ENCODE assay signal across 18 cellular contexts in genomic region chr19:35202722-35203674, GRCh38. TPM values are rescaled to one million over a fixed set of nuclear protein-coding genes. Genes with fewer than 3 reads are reported as not detected.
A peak's percentile ranks its signal among the peaks of the same experiment; 100 is the strongest.
DNase-seq lines count a peak whose midpoint lies in the region; ATAC-seq, FAIRE-seq and TF ChIP-seq lines count a peak whose summit lies in the region.
"Had no signal": no experiment of that assay in that cellular context is flagged by ENCODE, and none has a peak within 500 bp of the region (broad histone marks: within the 10 kb centered on the region; RNA-seq: fewer than 3 reads in every experiment).

No MANE protein-coding gene starts in this region.

- CTCF ChIA-PET in CD8-positive, alpha-beta T cell (lab: Charles Lee), result interaction anchor here (0.6 to 1.2 kb wide), 4 partner anchors 37 to 159 kb away, joined by 3 to 5 read pairs (median 4); no protein-coding TSS in a partner anchor
- CTCF ChIA-PET in K562 (lab: Yijun Ruan, JAX; ENCODE audit: low intra/inter-chr PET ratio), result no interaction called here
- CTCF ChIA-PET in naive thymus-derived CD4-positive, alpha-beta T cell (lab: Charles Lee), result interaction anchor here (0.5 to 2.0 kb wide), 4 partner anchors 12 to 549 kb away, joined by 4 to 11 read pairs (median 8); partner anchors contain the start of gene FXYD5

- H3K4me2 ChIP-seq in H9 (ENCODE audit: insufficient read depth, insufficient read length, low read length) (peak overlapping the region; percentile 40), K562 (ENCODE audit: insufficient read depth, low read length) (no peak overlapping the region)
- H3K4me2 ChIP-seq: KMS-11 had no signal

- peaks cover under 1% of the 10 kb centered on the region for H3K36me3 Mint-ChIP-seq in CD8-positive, alpha-beta T cell
- H3K36me3 Mint-ChIP-seq in H9 (ENCODE audit: insufficient read depth in 1 of 3, low read depth in 3 of 3), result no peaks in the 10 kb centered on the region; a peak in 1 of 7 replicates
- peaks cover 0 to 9% (median 0%) of the 10 kb centered on the region in 5 donors for H3K36me3 Mint-ChIP-seq in naive thymus-derived CD4-positive, alpha-beta T cell

- WGBS in H9 (ENCODE audit: extremely low coverage, insufficient read length, low lambda C conversion rate), result no CpG with 5 or more reads among the region's 4 CpGs
- 45% methylated on average over 4 of the region's 4 CpGs for WGBS in K562 (ENCODE audit: insufficient coverage, low coverage, missing lambda C conversion rate)

- H3K79me1 ChIP-seq in H9 (ENCODE audit: insufficient read depth, low read depth, low read length, poor library complexity, severe bottlenecking), result no peaks in the 10 kb centered on the region

- in situ Hi-C loops in K562 (cut with MboI), result no loop called here

- no peaks in the 10 kb centered on the region for H3K36me3 ChIP-seq in CD8-positive, alpha-beta T cell (ENCODE audit: insufficient read depth, low read length)
- H3K36me3 ChIP-seq in K562 (ENCODE audit: control insufficient read depth, insufficient read depth, low read length), result no peaks in the 10 kb centered on the region
- no peaks in the 10 kb centered on the region for H3K36me3 ChIP-seq in naive thymus-derived CD4-positive, alpha-beta T cell (ENCODE audit: control insufficient read depth in 2 of 3, insufficient read depth in 3 of 3, low read length in 3 of 3)

- H2BK12ac ChIP-seq in H9 (ENCODE audit: insufficient read length, low read depth, low read length), result no peak overlapping the region

- no peak overlapping the region for H3K9ac ChIP-seq in H9 (ENCODE audit: extremely low read depth, insufficient read length, low read length)
- no peak overlapping the region for H3K9ac ChIP-seq in K562 (ENCODE audit: insufficient read depth in 1 of 2, low read depth in 2 of 2, low read length in 2 of 2)
- H3K9ac ChIP-seq: KMS-11 had no signal

- H3K4me3 ChIP-seq in CD8-positive, alpha-beta T cell (ENCODE audit: low read depth, low read length), result no peak overlapping the region
- no peak overlapping the region for H3K4me3 ChIP-seq in K562
- H3K4me3 ChIP-seq in naive thymus-derived CD4-positive, alpha-beta T cell (ENCODE audit: low read length), result no peak overlapping the region
- H3K4me3 ChIP-seq: testis had no signal

- no peak overlapping the region for H2BK20ac ChIP-seq in H9 (ENCODE audit: low read depth, low read length, poor library complexity, severe bottlenecking)

- intact Hi-C loops in CD8-positive, alpha-beta T cell (cut with DNase I, micrococcal nuclease), result no loop called here
- intact Hi-C loops in K562 (cut with micrococcal nuclease), result no loop called here
- intact Hi-C loops in naive thymus-derived CD4-positive, alpha-beta T cell (cut with micrococcal nuclease), result no loop called here

- H3K56ac ChIP-seq in H9 (ENCODE audit: insufficient read length, low read depth, low read length), result no peak overlapping the region

- H3K14ac ChIP-seq in H9 (ENCODE audit: insufficient read depth, low read length), result no peak overlapping the region

- H3K27me3 Mint-ChIP-seq in CD8-positive, alpha-beta T cell (ENCODE audit: low read depth), result no peaks in the 10 kb centered on the region
- no peaks in the 10 kb centered on the region; the same call in 1 of the 2 replicates for H3K27me3 Mint-ChIP-seq in H9 (ENCODE audit: low read depth)
- H3K27me3 Mint-ChIP-seq in naive thymus-derived CD4-positive, alpha-beta T cell, result no peaks in the 10 kb centered on the region

- POLR2A ChIA-PET in CD8-positive, alpha-beta T cell (lab: Charles Lee), result interaction anchor here (0.9 to 1.7 kb wide), 2 partner anchors 9 to 62 kb away, joined by 3 to 7 read pairs; no protein-coding TSS in a partner anchor
- POLR2A ChIA-PET in K562 (lab: Yijun Ruan, JAX), result interaction anchor here (0.5 to 0.8 kb wide), 2 partner anchors 9 to 11 kb away, joined by 3 read pairs; no protein-coding TSS in a partner anchor
- POLR2A ChIA-PET in naive thymus-derived CD4-positive, alpha-beta T cell (lab: Charles Lee), result interaction anchor here (0.5 to 2.3 kb wide), 20 partner anchors 8 to 190 kb away, joined by 3 to 12 read pairs (median 4); partner anchors contain the start of gene USF2

- no peaks in the 10 kb centered on the region for H3K9me3 ChIP-seq in CD8-positive, alpha-beta T cell (ENCODE audit: low read length)
- H3K9me3 ChIP-seq in H9 (ENCODE audit: control insufficient read depth, low read depth, low read length) (no peaks in the 10 kb centered on the region), K562 (replicated peaks; ENCODE audit: control insufficient read depth, insufficient read depth, low read depth, low read length) (0 out of 2 replicates have a peak, but pooled peaks cover 2% of the 10 kb centered on the region)
- peaks cover 0 to under 1% (median 0%) of the 10 kb centered on the region in 3 experiments for H3K9me3 ChIP-seq in naive thymus-derived CD4-positive, alpha-beta T cell (ENCODE audit: control insufficient read depth in 2 of 3, low read length in 3 of 3)
- H3K9me3 ChIP-seq: testis had no signal

- no peak overlapping the region for H2BK5ac ChIP-seq in H9 (ENCODE audit: insufficient read length, low read length)

- H3K9me3 Mint-ChIP-seq in CD8-positive, alpha-beta T cell, result no peaks in the 10 kb centered on the region
- no peaks in the 10 kb centered on the region; a peak in 2 of 5 replicates for H3K9me3 Mint-ChIP-seq in H9
- peaks cover 0 to 6% (median 1%) of the 10 kb centered on the region in 11 donors for H3K9me3 Mint-ChIP-seq in naive thymus-derived CD4-positive, alpha-beta T cell

- no peaks in the 10 kb centered on the region for H3K9me1 ChIP-seq in K562 (ENCODE audit: control insufficient read depth, insufficient read depth, low read length)

- no peak overlapping the region for H3K4me3 Mint-ChIP-seq in CD8-positive, alpha-beta T cell
- H3K4me3 Mint-ChIP-seq in H9, result peak overlapping the region; percentile 18 to 45; a peak in 3 of 5 replicates
- peak overlapping the region in 3 of 10 donors; percentile 23 to 30 (median 25) for H3K4me3 Mint-ChIP-seq in naive thymus-derived CD4-positive, alpha-beta T cell

- no peaks in the 10 kb centered on the region for H4K20me1 ChIP-seq in H9 (ENCODE audit: control insufficient read depth, insufficient read depth, insufficient read length)
- H4K20me1 ChIP-seq in K562 (replicated peaks; ENCODE audit: control insufficient read depth, insufficient read depth, low read length), result no peaks in the 10 kb centered on the region

- no TSS peak for BruUV-seq in K562 (replicated peaks; lab: Mats Ljungman, UMichigan)

- no peak overlapping the region for H4K91ac ChIP-seq in H9 (ENCODE audit: insufficient read length, low read depth, low read length)

- H3K27ac ChIP-seq in CD8-positive, alpha-beta T cell (ENCODE audit: low read depth, low read length), result no peak overlapping the region
- H3K27ac ChIP-seq in H9 (ENCODE audit: insufficient read length, low read depth, low read length) (peak overlapping the region; percentile 93), K562 (ENCODE audit: extremely low read depth, low read depth, low read length) (peak overlapping the region; percentile 8; the same call in 1 of the 3 replicates)
- H3K27ac ChIP-seq in naive thymus-derived CD4-positive, alpha-beta T cell (ENCODE audit: low read depth, low read length), result no peak overlapping the region
- H3K27ac ChIP-seq: KMS-11, testis had no signal

- no peak for DNase-seq in CD8-positive, alpha-beta T cell
- DNase-seq in H9 (peak; percentile 89), K562 (ENCODE audit: extremely low read depth in 1 of 4, low spot score in 3 of 4) (peak in 1 of 4 experiments; percentile 45), hepatic stellate cell (ENCODE audit: low spot score) (no peak), Ammon's horn (ENCODE audit: low spot score) (no peak), H54 (ENCODE audit: insufficient read length, low spot score) (no peak)
- no peak for DNase-seq in naive thymus-derived CD4-positive, alpha-beta T cell
- DNase-seq: COR-L47, head of caudate nucleus, mammary epithelial cell, NCI-H1436 treated with DMSO at 0.1 percent for 48 hours, NCI-H748 treated with DMSO at 0.1 percent for 48 hours, Right ventricle myocardium superior, small intestine, testis had no signal

- no peak for TF ChIP-seq RAD21 in K562 (CRISPR knock-in tag; conservative IDR thresholded peaks at IDR 0.05 in 1 of 2, IDR thresholded peaks at IDR 0.05 in 1 of 2)

- no peak overlapping the region for H2AFZ ChIP-seq in H9 (ENCODE audit: low read length)
- H2AFZ ChIP-seq in K562 (ENCODE audit: low read depth, low read length), result peak overlapping the region; percentile 80

- no peak for TF ChIP-seq EP300 in K562 (IDR thresholded peaks at IDR 0.05; ENCODE audit: low read length)

- no peak for TF ChIP-seq CTCF in CD8-positive, alpha-beta T cell (IDR thresholded peaks at IDR 0.05)
- TF ChIP-seq CTCF in H9 (conservative IDR thresholded peaks at IDR 0.05) (no peak), K562 (IDR thresholded peaks at IDR 0.05 in 2 of 3, conservative IDR thresholded peaks at IDR 0.05 in 1 of 3; ENCODE audit: insufficient read depth in 2 of 3, low read depth in 1 of 3, low read length in 3 of 3) (no peak)

- no peak for FAIRE-seq in K562 (lab: Jason Lieb, UNC)
- no peak for FAIRE-seq in H54 (lab: Jason Lieb, UNC)
- FAIRE-seq: bronchial epithelial cell, small intestine had no signal

- peaks cover 55% of the 10 kb centered on the region for H3K4me1 ChIP-seq in CD8-positive, alpha-beta T cell (ENCODE audit: insufficient read depth, low read length)
- H3K4me1 ChIP-seq in H9 (ENCODE audit: insufficient read depth, low read length) (peaks cover 21% of the 10 kb centered on the region), K562 (replicated peaks in 1 of 2; ENCODE audit: control insufficient read depth in 2 of 2, insufficient read depth in 2 of 2, low read length in 2 of 2) (peaks cover 25 to 39% of the 10 kb centered on the region in 2 experiments)
- H3K4me1 ChIP-seq in naive thymus-derived CD4-positive, alpha-beta T cell (ENCODE audit: control insufficient read depth in 2 of 2, insufficient read depth in 2 of 2, low read length in 2 of 2), result peaks cover 48 to 52% of the 10 kb centered on the region in 2 donors
- H3K4me1 ChIP-seq: testis had no signal

- no peak overlapping the region for H4K8ac ChIP-seq in H9 (replicated peaks; ENCODE audit: insufficient read length, low read depth, low read length)

- no peak overlapping the region; the same call in 1 of the 2 replicates for H3K4ac ChIP-seq in H9 (ENCODE audit: low read depth, low read length)

- H2BK120ac ChIP-seq in H9 (ENCODE audit: low read depth, low read length, poor library complexity, severe bottlenecking), result no peak overlapping the region

- no peak overlapping the region for H2BK15ac ChIP-seq in H9 (ENCODE audit: low read depth, low read length)

- H3K27ac Mint-ChIP-seq in CD8-positive, alpha-beta T cell, result peak overlapping the region; percentile 41
- H3K27ac Mint-ChIP-seq in H9, result peak overlapping the region; percentile 97 to 100 (median 99)
- peak overlapping the region; percentile 54 to 100 (median 97) for H3K27ac Mint-ChIP-seq in naive thymus-derived CD4-positive, alpha-beta T cell

- ATAC-seq in CD8-positive, alpha-beta T cell, result no peak
- ATAC-seq in K562, result peak; percentile 9
- no peak for ATAC-seq in naive thymus-derived CD4-positive, alpha-beta T cell

- H2AK5ac ChIP-seq in H9 (ENCODE audit: insufficient read length, low read length), result no peak overlapping the region

- H3K79me2 ChIP-seq in H9 (ENCODE audit: insufficient read depth, low read length) (no peaks in the 10 kb centered on the region), K562 (ENCODE audit: control insufficient read depth, insufficient read depth, low read length) (no peaks in the 10 kb centered on the region)

- H3K27me3 ChIP-seq in CD8-positive, alpha-beta T cell (ENCODE audit: insufficient read depth, low read length), result no peaks in the 10 kb centered on the region
- no peaks in the 10 kb centered on the region for H3K27me3 ChIP-seq in H9 (ENCODE audit: insufficient read depth, low read length)
- H3K27me3 ChIP-seq in K562 (ENCODE audit: control insufficient read depth in 2 of 2, insufficient read depth in 2 of 2, low read length in 2 of 2), result no peaks in the 10 kb centered on the region
- H3K27me3 ChIP-seq in naive thymus-derived CD4-positive, alpha-beta T cell (ENCODE audit: control insufficient read depth in 2 of 2, insufficient read depth in 2 of 2, low read length in 2 of 2), result no peaks in the 10 kb centered on the region
- H3K27me3 ChIP-seq: testis had no signal

- no peak overlapping the region for H4K5ac ChIP-seq in H9 (ENCODE audit: insufficient read length, low read depth, low read length)

- H3K18ac ChIP-seq in H9 (ENCODE audit: insufficient read length, low read depth, low read length), result peak overlapping the region; percentile 83

- TF ChIP-seq POLR2A in K562 (conservative IDR thresholded peaks at IDR 0.05) (no peak), H54 (IDR thresholded peaks at IDR 0.05; ENCODE audit: low read depth, low read length) (no peak)

- H3K4me1 Mint-ChIP-seq in CD8-positive, alpha-beta T cell (ENCODE audit: low read depth), result peaks cover 72% of the 10 kb centered on the region
- peaks cover 62 to 69% of the 10 kb centered on the region in 2 experiments for H3K4me1 Mint-ChIP-seq in H9
- H3K4me1 Mint-ChIP-seq in naive thymus-derived CD4-positive, alpha-beta T cell, result peaks cover 38 to 80% (median 71%) of the 10 kb centered on the region in 7 donors

- no peaks in the 10 kb centered on the region for H3K23me2 ChIP-seq in H9 (ENCODE audit: insufficient read length, low read depth, low read length, poor library complexity, severe bottlenecking)

- H3T11ph ChIP-seq in H9 (ENCODE audit: low read length), result peak overlapping the region; percentile 75

- no peak overlapping the region for H3K23ac ChIP-seq in H9 (ENCODE audit: insufficient read length, low read depth, low read length)

RNA-seq across cellular contexts. Expression of gene FAM187B, which starts 25.5 kb away (rescaled TPM):
- not detected for total RNA-seq in CD8-positive, alpha-beta T cell
- total RNA-seq in H9 (2021), result not detected in 2 replicates
- total RNA-seq in K562 (2011; cell fraction: chromatin; rRNA removed; ENCODE audit: low replicate concordance), result 0.25 TPM in 1 of 2 replicates, not detected in the other
- total RNA-seq in K562 (2011; cell fraction: nucleolus; rRNA removed), result not detected in 2 replicates
- total RNA-seq in K562 (2011; cell fraction: nucleoplasm; rRNA removed), result not detected in 2 replicates
- total RNA-seq in K562 (2014; rRNA removed), result 0.09 TPM in 1 of 2 replicates, not detected in the other
- total RNA-seq in K562 (2014; rRNA removed; fragmentation: Illumina TruSeq; extraction: Trizol), result not detected in 2 replicates
- total RNA-seq in K562 (2015; rRNA removed; fragmentation: Illumina TruSeq; extraction: Trizol), result not detected in 2 replicates
- total RNA-seq in K562 (2021), result not detected in 2 replicates
- not detected in 2 replicates for polyA plus RNA-seq in K562 (2011; rRNA removed)
- polyA plus RNA-seq in K562 (2011; cell fraction: cytosol; rRNA removed), result 0.07 TPM in 1 of 2 replicates, not detected in the other
- 0.10 TPM in 1 of 2 replicates, not detected in the other for polyA plus RNA-seq in K562 (2011; cell fraction: nucleus; rRNA removed)
- polyA plus RNA-seq in K562 (2012), result not detected in 2 replicates
- not detected in 2 replicates for polyA plus RNA-seq in K562 (2014; fragmentation: Illumina TruSeq; extraction: Trizol)
- polyA plus RNA-seq in K562 (2014; fragmentation: Nextera tagmentation; extraction: Ambion mirVana), result under 1 TPM in 1 of 2 experiments, not detected in 1; 0.04 TPM
- not detected in 2 replicates for polyA plus RNA-seq in K562 (2014; rRNA removed)
- polyA minus RNA-seq in K562 (2011; rRNA and poly(A)+ RNA removed), result not detected in 2 replicates
- polyA minus RNA-seq in K562 (2011; cell fraction: cytosol; rRNA and poly(A)+ RNA removed), result not detected in 2 replicates
- not detected in 2 replicates for polyA minus RNA-seq in K562 (2011; cell fraction: nucleus; rRNA and poly(A)+ RNA removed)
- not detected for total RNA-seq in naive thymus-derived CD4-positive, alpha-beta T cell
- polyA plus RNA-seq in naive thymus-derived CD4-positive, alpha-beta T cell, result not detected
- total RNA-seq: bronchial epithelial cell, mammary epithelial cell, osteocyte, Right ventricle myocardium superior had no signal
- polyA plus RNA-seq: mammary epithelial cell, small intestine had no signal

RNA-seq across cellular contexts. Expression of gene LSR, which starts 45.8 kb away (rescaled TPM):
- total RNA-seq in CD8-positive, alpha-beta T cell, result 10 to 100 TPM; 97.9 to 99.5 TPM
- total RNA-seq in H9 (2021), result 151 and 152 TPM in 2 replicates
- 30.2 and 123 TPM in 2 replicates for total RNA-seq in K562 (2011; cell fraction: chromatin; rRNA removed; ENCODE audit: low replicate concordance)
- total RNA-seq in K562 (2011; cell fraction: nucleolus; rRNA removed), result 223 and 260 TPM in 2 replicates
- total RNA-seq in K562 (2011; cell fraction: nucleoplasm; rRNA removed), result 130 and 145 TPM in 2 replicates
- 65.1 and 111 TPM in 2 replicates for total RNA-seq in K562 (2014; rRNA removed)
- 10.1 and 11.3 TPM in 2 replicates for total RNA-seq in K562 (2014; rRNA removed; fragmentation: Illumina TruSeq; extraction: Trizol)
- 29.4 and 32.3 TPM in 2 replicates for total RNA-seq in K562 (2015; rRNA removed; fragmentation: Illumina TruSeq; extraction: Trizol)
- total RNA-seq in K562 (2021), result 83.3 and 87.9 TPM in 2 replicates
- polyA plus RNA-seq in K562 (2011; rRNA removed), result 19.6 and 42.8 TPM in 2 replicates
- 24.5 and 85.7 TPM in 2 replicates for polyA plus RNA-seq in K562 (2011; cell fraction: cytosol; rRNA removed)
- 44.0 and 102 TPM in 2 replicates for polyA plus RNA-seq in K562 (2011; cell fraction: nucleus; rRNA removed)
- 77.8 and 93.6 TPM in 2 replicates for polyA plus RNA-seq in K562 (2012)
- polyA plus RNA-seq in K562 (2014; fragmentation: Illumina TruSeq; extraction: Trizol), result 28.0 and 61.6 TPM in 2 replicates
- under 1 TPM; 0.44 to 0.66 TPM for polyA plus RNA-seq in K562 (2014; fragmentation: Nextera tagmentation; extraction: Ambion mirVana)
- 39.4 and 47.4 TPM in 2 replicates for polyA plus RNA-seq in K562 (2014; rRNA removed)
- polyA minus RNA-seq in K562 (2011; rRNA and poly(A)+ RNA removed), result 9.4 and 16.2 TPM in 2 replicates
- 87.6 and 93.3 TPM in 2 replicates for polyA minus RNA-seq in K562 (2011; cell fraction: cytosol; rRNA and poly(A)+ RNA removed)
- polyA minus RNA-seq in K562 (2011; cell fraction: nucleus; rRNA and poly(A)+ RNA removed), result 61.4 and 69.4 TPM in 2 replicates
- 10 to 100 TPM in 4 of 5 experiments, 1 to 10 TPM in 1; 4.6 to 59.3 (median 25.1) TPM for total RNA-seq in naive thymus-derived CD4-positive, alpha-beta T cell
- 10 to 100 TPM; 23.4 to 39.1 TPM for polyA plus RNA-seq in naive thymus-derived CD4-positive, alpha-beta T cell

RNA-seq across cellular contexts. Expression of gene FXYD5, which starts 48.5 kb away (rescaled TPM):
- total RNA-seq in CD8-positive, alpha-beta T cell, result 100 to 1,000 TPM; 426 to 440 TPM
- total RNA-seq in H9 (2021) (83.7 and 100 TPM in 2 replicates), K562 (2014; rRNA removed) (174 and 300 TPM in 2 replicates), K562 (2014; rRNA removed; fragmentation: Illumina TruSeq; extraction: Trizol) (122 and 147 TPM in 2 replicates), K562 (2015; rRNA removed; fragmentation: Illumina TruSeq; extraction: Trizol) (252 and 264 TPM in 2 replicates), K562 (2021) (250 and 256 TPM in 2 replicates)
- 134 and 231 TPM in 2 replicates for total RNA-seq in K562 (2011; cell fraction: chromatin; rRNA removed; ENCODE audit: low replicate concordance)
- total RNA-seq in K562 (2011; cell fraction: nucleolus; rRNA removed), result 240 and 311 TPM in 2 replicates
- total RNA-seq in K562 (2011; cell fraction: nucleoplasm; rRNA removed), result 297 and 340 TPM in 2 replicates
- polyA plus RNA-seq in K562 (2011; rRNA removed) (104 and 125 TPM in 2 replicates), K562 (2014; fragmentation: Illumina TruSeq; extraction: Trizol) (522 and 537 TPM in 2 replicates), K562 (2014; fragmentation: Nextera tagmentation; extraction: Ambion mirVana) (100 to 1,000 TPM; 125 to 198 TPM), K562 (2014; rRNA removed) (120 and 155 TPM in 2 replicates)
- polyA plus RNA-seq in K562 (2011; cell fraction: cytosol; rRNA removed), result 271 and 533 TPM in 2 replicates
- 105 and 188 TPM in 2 replicates for polyA plus RNA-seq in K562 (2011; cell fraction: nucleus; rRNA removed)
- polyA plus RNA-seq in K562 (2012), result 353 and 530 TPM in 2 replicates
- polyA minus RNA-seq in K562 (2011; rRNA and poly(A)+ RNA removed), result 93.8 and 163 TPM in 2 replicates
- polyA minus RNA-seq in K562 (2011; cell fraction: cytosol; rRNA and poly(A)+ RNA removed), result 189 and 195 TPM in 2 replicates
- 55.6 and 58.4 TPM in 2 replicates for polyA minus RNA-seq in K562 (2011; cell fraction: nucleus; rRNA and poly(A)+ RNA removed)
- 100 to 1,000 TPM; 362 to 458 (median 387) TPM for total RNA-seq in naive thymus-derived CD4-positive, alpha-beta T cell
- 100 to 1,000 TPM; 464 to 575 TPM for polyA plus RNA-seq in naive thymus-derived CD4-positive, alpha-beta T cell

RNA-seq across cellular contexts. Expression of gene FXYD7, which starts 59.9 kb away (rescaled TPM):
- 10 to 100 TPM; 12.1 to 13.5 TPM for total RNA-seq in CD8-positive, alpha-beta T cell
- total RNA-seq in H9 (2021), result 8.2 and 9.0 TPM in 2 replicates
- total RNA-seq in K562 (2011; cell fraction: chromatin; rRNA removed; ENCODE audit: low replicate concordance), result 0.39 and 0.76 TPM in 2 replicates
- not detected in 2 replicates for total RNA-seq in K562 (2011; cell fraction: nucleolus; rRNA removed)
- not detected in 2 replicates for total RNA-seq in K562 (2011; cell fraction: nucleoplasm; rRNA removed)
- not detected in 2 replicates for total RNA-seq in K562 (2014; rRNA removed)
- not detected in 2 replicates for total RNA-seq in K562 (2014; rRNA removed; fragmentation: Illumina TruSeq; extraction: Trizol)
- total RNA-seq in K562 (2015; rRNA removed; fragmentation: Illumina TruSeq; extraction: Trizol), result 0.26 and 0.36 TPM in 2 replicates
- 0.27 and 0.80 TPM in 2 replicates for total RNA-seq in K562 (2021)
- 0.18 and 0.26 TPM in 2 replicates for polyA plus RNA-seq in K562 (2011; rRNA removed)
- 0.24 and 0.51 TPM in 2 replicates for polyA plus RNA-seq in K562 (2011; cell fraction: cytosol; rRNA removed)
- 0.48 and 1.2 TPM in 2 replicates for polyA plus RNA-seq in K562 (2011; cell fraction: nucleus; rRNA removed)
- polyA plus RNA-seq in K562 (2012), result 1.4 and 1.5 TPM in 2 replicates
- polyA plus RNA-seq in K562 (2014; fragmentation: Illumina TruSeq; extraction: Trizol), result 0.28 TPM in 1 of 2 replicates, not detected in the other
- under 1 TPM; 0.10 to 0.13 TPM for polyA plus RNA-seq in K562 (2014; fragmentation: Nextera tagmentation; extraction: Ambion mirVana)
- polyA plus RNA-seq in K562 (2014; rRNA removed), result 0.32 and 0.46 TPM in 2 replicates
- polyA minus RNA-seq in K562 (2011; rRNA and poly(A)+ RNA removed), result not detected in 2 replicates
- not detected in 2 replicates for polyA minus RNA-seq in K562 (2011; cell fraction: cytosol; rRNA and poly(A)+ RNA removed)
- not detected in 2 replicates for polyA minus RNA-seq in K562 (2011; cell fraction: nucleus; rRNA and poly(A)+ RNA removed)
- 10 to 100 TPM in 1 of 5 experiments, 1 to 10 TPM in 4; 1.8 to 13.2 (median 3.5) TPM for total RNA-seq in naive thymus-derived CD4-positive, alpha-beta T cell
- 1 to 10 TPM; 2.1 to 2.6 TPM for polyA plus RNA-seq in naive thymus-derived CD4-positive, alpha-beta T cell
- total RNA-seq: bronchial epithelial cell, osteocyte, Right ventricle myocardium superior had no signal

Comparison
In these comparisons a context has a peak if more than half of its experiments do, and no peak if none do; other contexts are left out.
1. H3K27ac ChIP-seq: peak in H9 (single experiment) and K562 (single experiment); none in CD8-positive, alpha-beta T cell (single experiment) and naive thymus-derived CD4-positive, alpha-beta T cell (single experiment).
2. H3K27ac Mint-ChIP-seq: peak in every context shown above with its lines; median percentile 99 in H9; 97 in naive thymus-derived CD4-positive, alpha-beta T cell; 41 in CD8-positive, alpha-beta T cell.